Comparison of ENCODE assay signal across 2 cellular contexts in the genomic region with DNA sequence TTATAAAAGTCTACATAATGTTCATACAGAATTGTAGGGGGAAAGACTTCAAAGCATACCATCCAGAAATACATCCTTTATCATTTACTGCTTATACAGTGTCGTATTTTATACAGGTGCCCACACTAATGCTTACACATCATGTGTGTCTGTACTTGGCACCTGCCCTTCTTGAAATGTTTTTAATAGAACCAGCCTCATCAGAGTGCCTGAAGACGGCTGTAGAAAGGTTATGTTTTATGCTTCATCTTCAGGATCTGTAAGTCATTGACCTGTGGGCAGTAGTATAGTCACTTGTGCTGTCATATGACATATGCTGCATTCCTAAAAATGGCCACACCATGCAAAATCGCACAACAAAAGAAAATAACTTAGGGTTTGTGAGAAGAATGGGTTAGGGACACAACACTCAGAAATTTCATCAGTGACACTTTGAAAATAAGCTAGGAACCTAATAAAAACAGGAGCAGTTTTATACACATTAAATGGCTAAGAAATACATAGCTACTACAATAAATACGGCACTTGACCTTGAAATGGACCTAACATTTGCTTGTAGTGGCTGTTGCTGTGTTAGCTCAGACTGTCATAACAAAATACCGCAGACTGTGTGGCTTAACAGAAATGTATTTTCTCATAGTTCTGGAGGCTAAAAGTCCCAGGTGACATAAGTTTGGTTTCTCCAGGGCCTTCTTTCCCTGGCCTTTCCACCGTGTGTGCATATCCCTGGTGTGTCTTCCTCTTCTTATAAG.
TF ChIP-seq lines count a peak whose summit lies in the region.

No MANE protein-coding gene starts in this region.

TF ChIP-seq in HepG2, 621 proteins besides CTCF, POLR2A, EP300 and RAD21 (continued from another document):
- TF ChIP-seq, protein P1, sequence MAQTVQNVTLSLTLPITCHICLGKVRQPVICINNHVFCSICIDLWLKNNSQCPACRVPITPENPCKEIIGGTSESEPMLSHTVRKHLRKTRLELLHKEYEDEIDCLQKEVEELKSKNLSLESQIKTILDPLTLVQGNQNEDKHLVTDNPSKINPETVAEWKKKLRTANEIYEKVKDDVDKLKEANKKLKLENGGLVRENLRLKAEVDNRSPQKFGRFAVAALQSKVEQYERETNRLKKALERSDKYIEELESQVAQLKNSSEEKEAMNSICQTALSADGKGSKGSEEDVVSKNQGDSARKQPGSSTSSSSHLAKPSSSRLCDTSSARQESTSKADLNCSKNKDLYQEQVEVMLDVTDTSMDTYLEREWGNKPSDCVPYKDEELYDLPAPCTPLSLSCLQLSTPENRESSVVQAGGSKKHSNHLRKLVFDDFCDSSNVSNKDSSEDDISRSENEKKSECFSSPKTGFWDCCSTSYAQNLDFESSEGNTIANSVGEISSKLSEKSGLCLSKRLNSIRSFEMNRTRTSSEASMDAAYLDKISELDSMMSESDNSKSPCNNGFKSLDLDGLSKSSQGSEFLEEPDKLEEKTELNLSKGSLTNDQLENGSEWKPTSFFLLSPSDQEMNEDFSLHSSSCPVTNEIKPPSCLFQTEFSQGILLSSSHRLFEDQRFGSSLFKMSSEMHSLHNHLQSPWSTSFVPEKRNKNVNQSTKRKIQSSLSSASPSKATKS (CRISPR knock-in tag; IDR thresholded peaks at IDR 0.05), result no peak
- no peak for TF ChIP-seq ZNF282 (IDR thresholded peaks at IDR 0.05; ENCODE audit: partially characterized antibody)
- TF ChIP-seq, protein P2, sequence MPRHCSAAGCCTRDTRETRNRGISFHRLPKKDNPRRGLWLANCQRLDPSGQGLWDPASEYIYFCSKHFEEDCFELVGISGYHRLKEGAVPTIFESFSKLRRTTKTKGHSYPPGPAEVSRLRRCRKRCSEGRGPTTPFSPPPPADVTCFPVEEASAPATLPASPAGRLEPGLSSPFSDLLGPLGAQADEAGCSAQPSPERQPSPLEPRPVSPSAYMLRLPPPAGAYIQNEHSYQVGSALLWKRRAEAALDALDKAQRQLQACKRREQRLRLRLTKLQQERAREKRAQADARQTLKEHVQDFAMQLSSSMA (CRISPR knock-in tag; IDR thresholded peaks at IDR 0.05), result no peak
- TF ChIP-seq, protein P3, sequence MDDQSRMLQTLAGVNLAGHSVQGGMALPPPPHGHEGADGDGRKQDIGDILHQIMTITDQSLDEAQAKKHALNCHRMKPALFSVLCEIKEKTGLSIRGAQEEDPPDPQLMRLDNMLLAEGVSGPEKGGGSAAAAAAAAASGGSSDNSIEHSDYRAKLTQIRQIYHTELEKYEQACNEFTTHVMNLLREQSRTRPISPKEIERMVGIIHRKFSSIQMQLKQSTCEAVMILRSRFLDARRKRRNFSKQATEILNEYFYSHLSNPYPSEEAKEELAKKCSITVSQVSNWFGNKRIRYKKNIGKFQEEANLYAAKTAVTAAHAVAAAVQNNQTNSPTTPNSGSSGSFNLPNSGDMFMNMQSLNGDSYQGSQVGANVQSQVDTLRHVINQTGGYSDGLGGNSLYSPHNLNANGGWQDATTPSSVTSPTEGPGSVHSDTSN (CRISPR knock-in tag; IDR thresholded peaks at IDR 0.05; ENCODE audit: borderline replicate concordance), result no peak
- TF ChIP-seq MBD4 (IDR thresholded peaks at IDR 0.05; ENCODE audit: borderline replicate concordance, low read length), result no peak
- no peak for TF ChIP-seq ZC3H13 (CRISPR knock-in tag; IDR thresholded peaks at IDR 0.05)
- TF ChIP-seq ESRRA (CRISPR knock-in tag; IDR thresholded peaks at IDR 0.05; ENCODE audit: low read depth), result no peak
- no peak for TF ChIP-seq TRIM24 (CRISPR knock-in tag; IDR thresholded peaks at IDR 0.05)
- TF ChIP-seq PCBP2 (optimal IDR thresholded peaks at IDR 0.05; ENCODE audit: low read depth, low read length, poor library complexity, severe bottlenecking), result no peak
- TF ChIP-seq NCOA1 (CRISPR knock-in tag; IDR thresholded peaks at IDR 0.05), result no peak

TF ChIP-seq in liver, 16 proteins besides CTCF, POLR2A, EP300 and RAD21 (continued from another document):
- TF ChIP-seq, protein P4, sequence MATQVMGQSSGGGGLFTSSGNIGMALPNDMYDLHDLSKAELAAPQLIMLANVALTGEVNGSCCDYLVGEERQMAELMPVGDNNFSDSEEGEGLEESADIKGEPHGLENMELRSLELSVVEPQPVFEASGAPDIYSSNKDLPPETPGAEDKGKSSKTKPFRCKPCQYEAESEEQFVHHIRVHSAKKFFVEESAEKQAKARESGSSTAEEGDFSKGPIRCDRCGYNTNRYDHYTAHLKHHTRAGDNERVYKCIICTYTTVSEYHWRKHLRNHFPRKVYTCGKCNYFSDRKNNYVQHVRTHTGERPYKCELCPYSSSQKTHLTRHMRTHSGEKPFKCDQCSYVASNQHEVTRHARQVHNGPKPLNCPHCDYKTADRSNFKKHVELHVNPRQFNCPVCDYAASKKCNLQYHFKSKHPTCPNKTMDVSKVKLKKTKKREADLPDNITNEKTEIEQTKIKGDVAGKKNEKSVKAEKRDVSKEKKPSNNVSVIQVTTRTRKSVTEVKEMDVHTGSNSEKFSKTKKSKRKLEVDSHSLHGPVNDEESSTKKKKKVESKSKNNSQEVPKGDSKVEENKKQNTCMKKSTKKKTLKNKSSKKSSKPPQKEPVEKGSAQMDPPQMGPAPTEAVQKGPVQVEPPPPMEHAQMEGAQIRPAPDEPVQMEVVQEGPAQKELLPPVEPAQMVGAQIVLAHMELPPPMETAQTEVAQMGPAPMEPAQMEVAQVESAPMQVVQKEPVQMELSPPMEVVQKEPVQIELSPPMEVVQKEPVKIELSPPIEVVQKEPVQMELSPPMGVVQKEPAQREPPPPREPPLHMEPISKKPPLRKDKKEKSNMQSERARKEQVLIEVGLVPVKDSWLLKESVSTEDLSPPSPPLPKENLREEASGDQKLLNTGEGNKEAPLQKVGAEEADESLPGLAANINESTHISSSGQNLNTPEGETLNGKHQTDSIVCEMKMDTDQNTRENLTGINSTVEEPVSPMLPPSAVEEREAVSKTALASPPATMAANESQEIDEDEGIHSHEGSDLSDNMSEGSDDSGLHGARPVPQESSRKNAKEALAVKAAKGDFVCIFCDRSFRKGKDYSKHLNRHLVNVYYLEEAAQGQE (IDR thresholded peaks at IDR 0.05), result no peak
